ENCODE assay signal across 25 cellular contexts in the genomic region with DNA sequence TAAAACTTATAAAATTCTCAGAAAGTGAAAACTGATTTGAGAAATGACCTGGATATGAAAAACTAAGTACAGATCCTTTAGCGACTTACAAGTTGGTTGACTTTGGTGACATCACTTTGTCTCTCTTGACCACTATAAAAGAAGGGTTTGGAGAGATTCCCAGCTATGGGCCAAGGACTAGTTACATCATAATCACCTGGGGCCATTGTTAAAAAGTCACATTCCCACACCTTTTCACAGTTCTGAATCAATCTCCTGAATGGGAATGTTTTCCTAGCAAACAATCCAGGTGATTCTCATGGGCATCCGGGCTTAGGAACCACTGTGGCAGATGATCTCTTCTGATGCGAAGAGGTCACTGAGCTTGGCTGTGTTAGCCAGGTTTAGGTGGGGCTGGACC. TPM values are rescaled to one million over a fixed set of nuclear protein-coding genes. Genes with fewer than 3 reads are reported as not detected.
DNase-seq lines count a peak whose midpoint lies in the region; ATAC-seq, FAIRE-seq and TF ChIP-seq lines count a peak whose summit lies in the region.
"Had no signal": no experiment of that assay in that cellular context is flagged by ENCODE, and none has a peak within 500 bp of the region (broad histone marks: within the 10 kb centered on the region; RNA-seq: fewer than 3 reads in every experiment).

No MANE protein-coding gene starts in this region.

- CTCF ChIA-PET in HepG2 (lab: Yijun Ruan, JAX; ENCODE audit: low intra/inter-chr PET ratio, low total read pairs) = no interaction called here

- no peak for FAIRE-seq in HepG2 (lab: Jason Lieb, UNC)
- FAIRE-seq: D721Med, islet of Langerhans, urothelium cell line had no signal

- peak overlapping the region; percentile 70 for H3K4me3 Mint-ChIP-seq in type B pancreatic cell
- H3K4me3 Mint-ChIP-seq: activated T-cell treated with anti-CD3 and anti-CD28 coated beads, Interleukin-2, amount 50 U/mL, for 4 hours; central memory CD8-positive, alpha-beta T cell had no signal

- no peak overlapping the region for H4K5ac ChIP-seq in mesendoderm (ENCODE audit: low read length)

- no peak overlapping the region for H4K8ac ChIP-seq in mesendoderm (ENCODE audit: low read depth, low read length)

- no peak overlapping the region for H2BK5ac ChIP-seq in mesendoderm (ENCODE audit: low read length)

- H3K4me2 ChIP-seq in HepG2 (ENCODE audit: low read depth, low read length) (peak overlapping the region; percentile 48), mesendoderm (ENCODE audit: low read length) (no peak overlapping the region)
- H3K4me2 ChIP-seq: KMS-11 had no signal

- H3K9ac ChIP-seq in HepG2 (ENCODE audit: insufficient read depth, low read depth, low read length) (no peak overlapping the region), mesendoderm (ENCODE audit: low read length) (no peak overlapping the region)
- H3K9ac ChIP-seq: KMS-11 had no signal

- intact Hi-C loops in HepG2 (cut with micrococcal nuclease; ENCODE audit: unreplicated experiment) = no loop called here
- intact Hi-C loops in right lobe of liver (cut with DNase I) = no loop called here

- H2BK15ac ChIP-seq in mesendoderm (replicated peaks; ENCODE audit: low read depth) = no peak overlapping the region

- peak overlapping the region; percentile 50 for H3K27ac Mint-ChIP-seq in type B pancreatic cell

- H3K79me2 ChIP-seq in HepG2 (ENCODE audit: insufficient read depth, low read length) (no peaks in the 10 kb centered on the region), mesendoderm (ENCODE audit: control insufficient read depth, insufficient read depth, low read length) (no peaks in the 10 kb centered on the region)

- H3K79me1 ChIP-seq in mesendoderm (ENCODE audit: low read length) = no peaks in the 10 kb centered on the region

- no peaks in the 10 kb centered on the region for H3K9me3 Mint-ChIP-seq in type B pancreatic cell
- H3K9me3 Mint-ChIP-seq: activated T-cell treated with anti-CD3 and anti-CD28 coated beads, Interleukin-2, amount 50 U/mL, for 4 hours; central memory CD8-positive, alpha-beta T cell had no signal

- TF ChIP-seq CTCF in HepG2 (CRISPR knock-in tag; IDR thresholded peaks at IDR 0.05) (no peak), right lobe of liver (IDR thresholded peaks at IDR 0.05) (no peak), type B pancreatic cell (conservative IDR thresholded peaks at IDR 0.05) (no peak)

- WGBS in HepG2 (ENCODE audit: low lambda C conversion rate) = 33% methylated on average over 3 of the region's 3 CpGs
- 49% methylated on average over 2 of the region's 3 CpGs for WGBS in right lobe of liver (ENCODE audit: insufficient coverage, low coverage, low lambda C conversion rate, missing lambda C conversion rate)
- WGBS in mesendoderm (ENCODE audit: extremely low coverage, insufficient coverage, low lambda C conversion rate) = no CpG with 5 or more reads among the region's 3 CpGs

- peaks cover 5% of the 10 kb centered on the region for H3K27me3 Mint-ChIP-seq in type B pancreatic cell

- ATAC-seq in HepG2 = no peak; the same call in 2 of the 3 replicates
- ATAC-seq in right lobe of liver = no peak
- ATAC-seq: activated T-cell treated with anti-CD3 and anti-CD28 coated beads, Interleukin-2, amount 50 U/mL, for 4 hours; esophagus mucosa; gastrocnemius medialis had no signal

- no peak for TF ChIP-seq EP300 in HepG2 (IDR thresholded peaks at IDR 0.05; ENCODE audit: low read depth in 2 of 2, low read length in 2 of 2)
- TF ChIP-seq EP300 in HepG2 (CRISPR knock-in tag; IDR thresholded peaks at IDR 0.05; ENCODE audit: borderline replicate concordance) = no peak

- no peak overlapping the region for H3K23ac ChIP-seq in mesendoderm (ENCODE audit: low read length)

- TF ChIP-seq POLR2A in HepG2 (IDR thresholded peaks at IDR 0.05; ENCODE audit: insufficient read depth in 1 of 2, low read depth in 2 of 2, low read length in 2 of 2) (no peak), right lobe of liver (IDR thresholded peaks at IDR 0.05) (no peak)

- H3K27me3 ChIP-seq in HepG2 (ENCODE audit: control insufficient read depth in 1 of 2, insufficient read depth in 2 of 2, low read length in 2 of 2) (peaks cover 0 to 10% of the 10 kb centered on the region in 2 experiments; a peak in 1 of 5 replicates), right lobe of liver (no peaks in the 10 kb centered on the region), mesendoderm (ENCODE audit: insufficient read depth, low read length, poor library complexity) (no peaks in the 10 kb centered on the region)
- H3K27me3 ChIP-seq: gastrocnemius medialis had no signal

- H3K36me3 Mint-ChIP-seq in type B pancreatic cell = no peaks in the 10 kb centered on the region

- in situ Hi-C loops in HepG2 (cut with HindIII; ENCODE audit: extremely low pct_ligation_motif_present, low pct_unique_long_range_greater_than_20kb) = loop anchor here (25.0 kb wide), 1 partner anchor 279 kb away; no protein-coding TSS in a partner anchor

- H3K4me1 Mint-ChIP-seq in type B pancreatic cell (ENCODE audit: unreplicated experiment) = peaks cover 9% of the 10 kb centered on the region
- H3K4me1 Mint-ChIP-seq: central memory CD8-positive, alpha-beta T cell had no signal

- no peak overlapping the region for H3K27ac ChIP-seq in HepG2 (ENCODE audit: extremely low read length, insufficient read depth, low read length)
- no peak overlapping the region for H3K27ac ChIP-seq in right lobe of liver
- peak overlapping the region; percentile 37 for H3K27ac ChIP-seq in angular gyrus (ENCODE audit: low read depth, low read length)
- no peak overlapping the region for H3K27ac ChIP-seq in mesendoderm (ENCODE audit: low read depth, low read length)
- H3K27ac ChIP-seq: gastrocnemius medialis, KMS-11, lower lobe of right lung had no signal

- no peak overlapping the region for H2AFZ ChIP-seq in HepG2 (ENCODE audit: low read length)

- no peak overlapping the region for H2BK120ac ChIP-seq in mesendoderm (ENCODE audit: low read depth, low read length)

- H3K36me3 ChIP-seq in HepG2 (replicated peaks in 1 of 2; ENCODE audit: control insufficient read depth in 1 of 2, insufficient read depth in 2 of 2, low read length in 2 of 2) (no peaks in the 10 kb centered on the region), right lobe of liver (no peaks in the 10 kb centered on the region), mesendoderm (ENCODE audit: control insufficient read depth, insufficient read depth, low read length) (no peaks in the 10 kb centered on the region)
- H3K36me3 ChIP-seq: gastrocnemius medialis had no signal

- no peaks in the 10 kb centered on the region for H4K20me1 ChIP-seq in HepG2 (ENCODE audit: insufficient read depth, low read length)

- DNase-seq in HepG2 (ENCODE audit: low spot score) = no peak
- DNase-seq in right lobe of liver = no peak
- DNase-seq in mesendoderm = peak; percentile 18
- DNase-seq in type B pancreatic cell (ENCODE audit: extremely low spot score, unreplicated experiment) = no peak
- no peak for DNase-seq in AML-193 (lab: John Stamatoyannopoulos, UW)
- DNase-seq in dermis blood vessel endothelial cell = no peak
- no peak for DNase-seq in NCI-H2029 treated with DMSO at 0.1 percent for 48 hours (lab: John Stamatoyannopoulos, UW)
- DNase-seq: activated CD8-positive, alpha-beta memory T cell treated with anti-CD3 and anti-CD28 coated beads for 24 hours; activated naive CD4-positive, alpha-beta T cell; activated T-cell treated with anti-CD3 and anti-CD28 coated beads, Interleukin-2, amount 50 U/mL, for 4 hours; amniotic stem cell; effector CD4-positive, alpha-beta T cell; gastrocnemius medialis; lower lobe of right lung; NCI-H1048; NCI-H2029; SHP77 had no signal

- no peak overlapping the region for H3K56ac ChIP-seq in mesendoderm (ENCODE audit: low read length)

- TF ChIP-seq RAD21 in HepG2 (CRISPR knock-in tag; IDR thresholded peaks at IDR 0.05) = no peak

- peaks cover 10% of the 10 kb centered on the region for H3K4me1 ChIP-seq in HepG2 (ENCODE audit: insufficient read depth, low read length)
- H3K4me1 ChIP-seq in right lobe of liver = no peaks in the 10 kb centered on the region
- no peaks in the 10 kb centered on the region for H3K4me1 ChIP-seq in mesendoderm (ENCODE audit: control insufficient read depth, low read depth, low read length)
- H3K4me1 ChIP-seq: lower lobe of right lung had no signal

- H2AK5ac ChIP-seq in mesendoderm (ENCODE audit: low read length) = no peak overlapping the region

- H3K4ac ChIP-seq in mesendoderm (ENCODE audit: low read depth, low read length) = no peak overlapping the region

- H3K9me3 ChIP-seq in HepG2 (ENCODE audit: low read length) = no peaks in the 10 kb centered on the region
- H3K9me3 ChIP-seq in right lobe of liver = no peaks in the 10 kb centered on the region
- H3K9me3 ChIP-seq: gastrocnemius medialis, lower lobe of right lung had no signal

- POLR2A ChIA-PET in HepG2 (lab: Yijun Ruan, JAX) = interaction anchor here (0.7 to 1.0 kb wide), 2 partner anchors 83 to 139 kb away, joined by 3 read pairs; partner anchors contain the start of gene MOSMO

- no peak overlapping the region for H3K18ac ChIP-seq in mesendoderm (ENCODE audit: low read length)

- BruUV-seq in HepG2 (replicated peaks; lab: Mats Ljungman, UMichigan) = no TSS peak

- no peak overlapping the region for H3K4me3 ChIP-seq in HepG2 (replicated peaks in 1 of 3; ENCODE audit: insufficient read depth in 1 of 3, low read depth in 2 of 3, low read length in 3 of 3)
- H3K4me3 ChIP-seq in right lobe of liver = no peak overlapping the region
- no peak overlapping the region for H3K4me3 ChIP-seq in mesendoderm (ENCODE audit: low read length)
- H3K4me3 ChIP-seq: gastrocnemius medialis, lower lobe of right lung had no signal

RNA-seq across cellular contexts. Expression of gene VWA3A, which starts 0.6 kb away (rescaled TPM):
- total RNA-seq in HepG2 (2016; rRNA removed; fragmentation: Illumina TruSeq; extraction: Trizol) = 0.07 TPM in 1 of 2 replicates, not detected in the other
- not detected in 2 replicates for total RNA-seq in HepG2 (2016; cell fraction: cytosol; rRNA removed; fragmentation: Illumina TruSeq; extraction: Trizol; ENCODE audit: low read depth)
- not detected in 2 replicates for total RNA-seq in HepG2 (2016; cell fraction: insoluble cytoplasmic fraction; rRNA removed; fragmentation: Illumina TruSeq; extraction: Trizol)
- 0.21 TPM in 1 of 2 replicates, not detected in the other for total RNA-seq in HepG2 (2016; cell fraction: membrane; rRNA removed; fragmentation: Illumina TruSeq; extraction: Trizol)
- total RNA-seq in HepG2 (2016; cell fraction: nucleus; rRNA removed; fragmentation: Illumina TruSeq; extraction: Trizol) = not detected in 2 replicates
- 0.03 and 0.10 TPM in 2 replicates for polyA plus RNA-seq in HepG2 (2011; rRNA removed)
- polyA plus RNA-seq in HepG2 (2011; cell fraction: cytosol; rRNA removed) = 0.04 TPM in 1 of 2 replicates, not detected in the other
- polyA plus RNA-seq in HepG2 (2011; cell fraction: nucleus; rRNA removed) = 0.40 and 0.56 TPM in 2 replicates
- 0.07 and 0.60 TPM in 2 replicates for polyA plus RNA-seq in HepG2 (2012)
- not detected in 2 replicates for polyA plus RNA-seq in HepG2 (2016; cell fraction: cytosol; fragmentation: Illumina TruSeq; extraction: Trizol; ENCODE audit: low read depth)
- not detected in 2 replicates for polyA plus RNA-seq in HepG2 (2016; cell fraction: insoluble cytoplasmic fraction; fragmentation: Illumina TruSeq; extraction: Trizol; ENCODE audit: low read depth)
- polyA plus RNA-seq in HepG2 (2016; cell fraction: membrane; fragmentation: Illumina TruSeq; extraction: Trizol; ENCODE audit: low read depth) = not detected in 2 replicates
- not detected in 2 replicates for polyA plus RNA-seq in HepG2 (2016; cell fraction: nucleus; fragmentation: Illumina TruSeq; extraction: Trizol; ENCODE audit: insufficient read depth, low read depth)
- not detected in 2 replicates for polyA minus RNA-seq in HepG2 (2011; rRNA and poly(A)+ RNA removed; ENCODE audit: low replicate concordance)
- polyA minus RNA-seq in HepG2 (2011; cell fraction: cytosol; rRNA and poly(A)+ RNA removed) = not detected in 2 replicates
- polyA minus RNA-seq in HepG2 (2011; cell fraction: nucleus; rRNA and poly(A)+ RNA removed) = 0.13 TPM in 1 of 2 replicates, not detected in the other
- total RNA-seq in right lobe of liver = under 1 TPM in 1 of 6 experiments, not detected in 5; 0.15 TPM
- polyA plus RNA-seq in mesendoderm (2013, experiment 1 of 2) = 0.03 TPM
- polyA plus RNA-seq in mesendoderm (2013, experiment 2 of 2) = 0.01 TPM
- total RNA-seq in type B pancreatic cell (ENCODE audit: low replicate concordance) = 0.55 and 4.7 TPM in 2 replicates
- 0.17 TPM in 1 of 2 replicates, not detected in the other for total RNA-seq in dermis blood vessel endothelial cell
- total RNA-seq: esophagus mucosa, gastrocnemius medialis, OCI-LY7 had no signal
